12 cellular contexts compared by ENCODE assay signal in genomic region chr10:16944081-16944922, GRCh38.
A peak's percentile ranks its signal among the peaks of the same experiment; 100 is the strongest.
DNase-seq lines count a peak whose midpoint lies in the region; ATAC-seq and TF ChIP-seq lines count a peak whose summit lies in the region.
"Had no signal": no experiment of that assay in that cellular context is flagged by ENCODE, and none has a peak within 500 bp of the region (broad histone marks: within the 10 kb centered on the region; RNA-seq: fewer than 3 reads in every experiment).

No MANE protein-coding gene starts in this region.

- H3K4me3 Mint-ChIP-seq in Calu3 (ENCODE audit: low read depth, unreplicated experiment): no peak overlapping the region

- H3K4me1 ChIP-seq in SJCRH30: peaks cover 35% of the 10 kb centered on the region
- H3K4me1 ChIP-seq in psoas muscle: peaks cover 9% of the 10 kb centered on the region

- ATAC-seq in psoas muscle (no peak), HG03039 (IDR thresholded peaks at IDR 0.05; ENCODE audit: unreplicated experiment) (no peak)

- H3K27me3 Mint-ChIP-seq in Calu3 (ENCODE audit: unreplicated experiment): no peaks in the 10 kb centered on the region

- H3K36me3 Mint-ChIP-seq in Calu3 (ENCODE audit: insufficient read depth, unreplicated experiment): no peaks in the 10 kb centered on the region

- H3K4me1 Mint-ChIP-seq in Calu3 (ENCODE audit: low read depth, unreplicated experiment): peaks cover 5% of the 10 kb centered on the region

- no peaks in the 10 kb centered on the region for H3K9me3 Mint-ChIP-seq in Calu3 (ENCODE audit: low read depth, unreplicated experiment)

- H3K9me3 ChIP-seq in SJCRH30 (replicated peaks) (no peaks in the 10 kb centered on the region), psoas muscle (no peaks in the 10 kb centered on the region)

- H3K27me3 ChIP-seq in SJCRH30 (no peaks in the 10 kb centered on the region), psoas muscle (ENCODE audit: insufficient read depth in 3 of 3, low read length in 2 of 3) (no peaks in the 10 kb centered on the region)

- DNase-seq in DMS 273 treated with DMSO at 0.1 percent for 48 hours (lab: John Stamatoyannopoulos, UW): peak; percentile 20
- no peak for DNase-seq in SJCRH30
- peak; percentile 98 for DNase-seq in fibroblast of peridontal ligament (ENCODE audit: extremely low read depth)
- DNase-seq in psoas muscle: no peak
- DNase-seq in GM20000 (ENCODE audit: low spot score): no peak
- no peak for DNase-seq in Calu3
- DNase-seq in substantia nigra (lab: John Stamatoyannopoulos, UW): no peak
- DNase-seq: activated CD8-positive, alpha-beta memory T cell treated with anti-CD3 and anti-CD28 coated beads for 24 hours; cerebellar nuclear complex; DMS79 treated with DMSO at 0.1 percent for 48 hours; NCI-H2171 treated with DMSO at 0.1 percent for 48 hours had no signal

- peak overlapping the region; percentile 12; the same call in 1 of the 2 replicates for H3K27ac ChIP-seq in SJCRH30
- peak overlapping the region; percentile 38 for H3K27ac ChIP-seq in psoas muscle
- no peak overlapping the region for H3K27ac ChIP-seq in substantia nigra (ENCODE audit: low read depth, low read length, poor library complexity, severe bottlenecking)

- H3K36me3 ChIP-seq in SJCRH30 (no peaks in the 10 kb centered on the region), psoas muscle (ENCODE audit: insufficient read depth in 1 of 2, low read depth in 1 of 2) (no peaks in the 10 kb centered on the region)

- WGBS in psoas muscle, 3 donors: 37 to 46% (median 42%) methylated on average over 7 of the region's 7 CpGs

- no peak overlapping the region for H3K4me3 ChIP-seq in SJCRH30
- H3K4me3 ChIP-seq in psoas muscle: no peak overlapping the region

- BruUV-seq in Calu3 (replicated peaks; lab: Mats Ljungman, UMichigan): no TSS peak

- H3K27ac Mint-ChIP-seq in Calu3 (ENCODE audit: unreplicated experiment): no peak overlapping the region

- intact Hi-C loops in psoas muscle (cut with DNase I) (no loop called here), Calu3 (cut with micrococcal nuclease; ENCODE audit: unreplicated experiment) (no loop called here)

- no peak for TF ChIP-seq CTCF in psoas muscle (IDR thresholded peaks at IDR 0.05)
- no peak for TF ChIP-seq CTCF in GM20000 (IDR thresholded peaks at IDR 0.05; ENCODE audit: extremely low read depth, missing control alignments)
- TF ChIP-seq CTCF in Calu3 (IDR thresholded peaks at IDR 0.05; ENCODE audit: unreplicated experiment): no peak

- CTCF ChIA-PET in Calu3 (lab: Charles Lee): interaction anchor here (0.6 kb wide), 1 partner anchor 30 kb away, joined by 3 read pairs; no protein-coding TSS in a partner anchor

Comparison
In these comparisons a context has a peak if more than half of its experiments do, and no peak if none do; other contexts are left out.
1. DNase-seq: peak in DMS 273 treated with DMSO at 0.1 percent for 48 hours (single experiment) and fibroblast of peridontal ligament (single experiment); none in SJCRH30 (0 of 2), psoas muscle (0 of 2), GM20000 (single experiment), Calu3 (single experiment) and substantia nigra (0 of 49).